In the genomic region with DNA sequence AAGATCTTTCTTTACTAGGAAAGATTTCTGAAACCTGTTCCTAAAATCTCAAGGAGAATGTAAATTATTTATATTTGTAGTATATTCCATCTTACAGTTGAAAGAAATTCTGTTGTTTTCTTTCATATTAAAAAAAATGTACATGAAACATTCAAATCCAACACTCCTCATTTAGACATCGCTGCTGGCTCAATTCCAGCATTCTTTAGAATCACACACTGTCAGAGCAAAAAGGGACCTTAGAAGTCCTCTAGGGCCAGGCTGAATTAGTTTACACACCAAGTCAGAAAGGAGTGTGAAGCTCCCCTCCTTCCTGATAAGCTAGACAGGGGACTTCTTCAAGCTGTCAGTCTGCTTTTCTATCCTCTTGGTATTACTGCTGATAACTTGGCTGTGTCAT, we compare ENCODE assay signal across 14 cellular contexts.
"Had no signal": no experiment of that assay in that cellular context is flagged by ENCODE, and none has a peak within 500 bp of the region (broad histone marks: within the 10 kb centered on the region; RNA-seq: fewer than 3 reads in every experiment).

No MANE protein-coding gene starts in this region.

- H3K27me3 ChIP-seq: dorsolateral prefrontal cortex, gastroesophageal sphincter, heart right ventricle, upper lobe of right lung had no signal

- DNase-seq: activated CD4-positive, alpha-beta T cell treated with anti-CD3 and anti-CD28 coated beads, Interleukin-2, amount 50 U/mL, for 4 hours; activated gamma-delta T cell treated with Interleukin-2 at 50 U/mL for 16 hours; dorsolateral prefrontal cortex; kidney glomerular epithelial cell; left ventricle myocardium superior; naive thymus-derived CD8-positive, alpha-beta T cell; posterior cingulate gyrus; stimulated activated CD8-positive, alpha-beta memory T cell treated with anti-CD3 and anti-CD28 coated beads, Interleukin-4, amount 100 ng/mL, for 48 hours; stimulated activated naive CD4-positive, alpha-beta T cell; T-helper 2 cell; upper lobe of right lung had no signal

- H3K9me3 ChIP-seq: gastroesophageal sphincter, upper lobe of right lung had no signal

- H3K4me1 ChIP-seq: gastroesophageal sphincter had no signal

- ATAC-seq: gastroesophageal sphincter; left ventricle myocardium superior; naive thymus-derived CD8-positive, alpha-beta T cell; upper lobe of right lung had no signal

- H3K27ac ChIP-seq: gastroesophageal sphincter, upper lobe of right lung, VCaP had no signal

- H3K4me3 ChIP-seq: dorsolateral prefrontal cortex, gastroesophageal sphincter, heart right ventricle, upper lobe of right lung had no signal
